In the genomic region with DNA sequence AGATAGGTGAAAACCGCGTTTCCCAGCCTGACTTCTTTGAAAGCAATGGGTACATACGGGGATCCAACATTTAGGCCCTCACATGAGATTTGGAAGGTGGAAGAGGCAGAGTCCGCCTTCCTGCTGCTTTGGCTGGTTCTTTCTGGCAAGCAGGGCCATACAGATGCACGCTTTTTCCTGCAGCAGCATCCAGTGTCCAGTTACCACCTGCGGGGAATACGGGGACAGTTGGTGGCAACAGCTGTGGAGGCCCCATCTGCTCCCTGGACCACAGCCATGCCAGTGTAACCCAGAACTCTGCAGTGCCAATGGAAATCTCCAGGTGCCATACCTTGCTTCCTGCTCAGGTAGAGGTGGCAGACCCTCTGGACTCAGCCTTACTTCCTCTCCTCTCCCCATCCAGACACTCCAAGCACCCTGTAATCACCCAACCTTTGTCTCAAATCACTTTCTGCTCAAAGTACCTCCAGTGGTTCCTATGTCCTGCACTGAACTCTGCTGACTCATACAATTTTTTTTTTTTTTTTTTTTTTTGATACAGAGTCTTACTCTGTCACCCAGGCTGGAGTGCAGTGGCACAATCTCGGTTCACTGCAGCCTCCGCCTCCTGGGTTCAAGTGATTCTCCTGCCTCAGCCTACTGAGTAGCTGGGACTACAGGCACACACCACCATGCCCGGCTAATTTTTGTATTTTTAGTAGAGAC, we compare ENCODE assay signal across 22 cellular contexts.
DNase-seq lines count a peak whose midpoint lies in the region; ATAC-seq, FAIRE-seq and TF ChIP-seq lines count a peak whose summit lies in the region.
"Had no signal": no experiment of that assay in that cellular context is flagged by ENCODE, and none has a peak within 500 bp of the region (broad histone marks: within the 10 kb centered on the region; RNA-seq: fewer than 3 reads in every experiment).

No MANE protein-coding gene starts in this region.

- H3K27me3 ChIP-seq in bronchial epithelial cell (ENCODE audit: control insufficient read depth, insufficient read depth, low read length): no peaks in the 10 kb centered on the region
- H3K27me3 ChIP-seq in esophagus squamous epithelium: no peaks in the 10 kb centered on the region
- H3K27me3 ChIP-seq: BE2C, stomach, upper lobe of left lung had no signal

- H3K4me3 ChIP-seq in bronchial epithelial cell (ENCODE audit: low read depth, low read length): no peak overlapping the region
- no peak overlapping the region for H3K4me3 ChIP-seq in mucosa of descending colon
- no peak overlapping the region for H3K4me3 ChIP-seq in esophagus squamous epithelium
- H3K4me3 ChIP-seq: stomach, upper lobe of left lung had no signal

- 89 to 93% methylated on average over 9 to 10 of the region's 10 CpGs for WGBS in esophagus squamous epithelium, 2 donors

- H3K27ac ChIP-seq in esophagus squamous epithelium: no peak overlapping the region
- H3K27ac ChIP-seq: stomach, upper lobe of left lung had no signal

- ATAC-seq in mucosa of descending colon: peak; percentile 73
- ATAC-seq in GM21447 (IDR thresholded peaks at IDR 0.05; ENCODE audit: unreplicated experiment): no peak
- ATAC-seq: activated T-cell treated with anti-CD3 and anti-CD28 coated beads, Interleukin-2, amount 50 U/mL, for 72 hours; right cardiac atrium; Right ventricle myocardium inferior had no signal

- no peaks in the 10 kb centered on the region for H3K36me3 ChIP-seq in bronchial epithelial cell (ENCODE audit: control insufficient read depth, insufficient read depth, low read length)
- no peaks in the 10 kb centered on the region for H3K36me3 ChIP-seq in mucosa of descending colon (ENCODE audit: low read depth)
- H3K36me3 ChIP-seq in esophagus squamous epithelium: no peaks in the 10 kb centered on the region
- H3K36me3 ChIP-seq: BE2C, stomach, upper lobe of left lung had no signal

- no peak for TF ChIP-seq POLR2A in esophagus squamous epithelium (IDR thresholded peaks at IDR 0.05)

- intact Hi-C loops in mucosa of descending colon (cut with DNase I, micrococcal nuclease) (no loop called here), esophagus squamous epithelium (cut with DNase I) (loop anchor here (10.0 kb wide), 1 partner anchor 67 kb away; the partner anchor contains the start of gene SLC16A1)

- H3K4me1 ChIP-seq in mucosa of descending colon (ENCODE audit: low read depth) (peaks cover 1% of the 10 kb centered on the region), esophagus squamous epithelium (peaks cover 0 to 10% (median 0%) of the 10 kb centered on the region in 3 donors)
- H3K4me1 ChIP-seq: BE2C, upper lobe of left lung had no signal

- peak; percentile 43 for FAIRE-seq in bronchial epithelial cell (lab: Jason Lieb, UNC)

- TF ChIP-seq CTCF in bronchial epithelial cell (IDR thresholded peaks at IDR 0.05; ENCODE audit: insufficient read depth, low read length, severe bottlenecking) (no peak), mucosa of descending colon (IDR thresholded peaks at IDR 0.05) (no peak), esophagus squamous epithelium (IDR thresholded peaks at IDR 0.05) (no peak)

- H3K9me3 ChIP-seq in mucosa of descending colon (no peaks in the 10 kb centered on the region), esophagus squamous epithelium (peaks cover 0 to 2% (median 0%) of the 10 kb centered on the region in 3 donors)
- H3K9me3 ChIP-seq: BE2C, stomach, upper lobe of left lung had no signal

- DNase-seq in NCI-H2171 treated with DMSO at 0.1 percent for 48 hours (lab: John Stamatoyannopoulos, UW) (peak; percentile 48), NCI-H2171 (lab: John Stamatoyannopoulos, UW) (no peak), NCI-H524 treated with DMSO at 0.1 percent for 48 hours (lab: John Stamatoyannopoulos, UW) (peak; percentile 40), bronchial epithelial cell (ENCODE audit: low read depth) (no peak), mucosa of descending colon (no peak), esophagus squamous epithelium (lab: John Stamatoyannopoulos, UW) (no peak), epidermal melanocyte (ENCODE audit: insufficient read length, low spot score) (no peak)
- DNase-seq: 8988T; activated naive CD4-positive, alpha-beta T cell treated with anti-CD3 and anti-CD28 coated beads, Interleukin-2, amount 10 ng/mL, durations not matched to agents 7 days and 5 days; activated T-cell treated with anti-CD3 and anti-CD28 coated beads, Interleukin-2, amount 50 U/mL, for 72 hours; aorta; BE2C; effector CD4-positive, alpha-beta T cell; NCI-H1417 treated with DMSO at 0.1 percent for 48 hours; NCI-H2107; NCI-H510A; right cardiac atrium; stomach; SW 1271; upper lobe of left lung had no signal

Comparison
In these comparisons a context has a peak if more than half of its experiments do, and no peak if none do; other contexts are left out.
1. DNase-seq: peak in NCI-H2171 treated with DMSO at 0.1 percent for 48 hours (single experiment) and NCI-H524 treated with DMSO at 0.1 percent for 48 hours (single experiment); none in NCI-H2171 (single experiment), bronchial epithelial cell (single experiment), mucosa of descending colon (0 of 3), esophagus squamous epithelium (single experiment) and epidermal melanocyte (single experiment).